8 cellular contexts compared by ENCODE assay signal in genomic region chr17:67421869-67422273, GRCh38. TPM values are rescaled to one million over a fixed set of nuclear protein-coding genes. Genes with fewer than 3 reads are reported as not detected.
DNase-seq lines count a peak whose midpoint lies in the region; ATAC-seq and TF ChIP-seq lines count a peak whose summit lies in the region.

No MANE protein-coding gene starts in this region.

- TF ChIP-seq EP300 in upper lobe of left lung (IDR thresholded peaks at IDR 0.05), result peak; percentile 30 to 97 (median 87)

- in situ Hi-C loops in GM23248 (cut with MboI), result no loop called here

- H4K20me1 ChIP-seq in GM23248 (ENCODE audit: insufficient read depth), result no peaks in the 10 kb centered on the region

- H3K9me2 ChIP-seq in GM23248 (ENCODE audit: insufficient read depth), result no peaks in the 10 kb centered on the region

- peaks cover 56% of the 10 kb centered on the region for H3K79me2 ChIP-seq in GM23248 (ENCODE audit: insufficient read depth)

- TF ChIP-seq POLR2A in adrenal gland (IDR thresholded peaks at IDR 0.05) (no peak), upper lobe of left lung (IDR thresholded peaks at IDR 0.05) (no peak)

- H3K27ac ChIP-seq in GM23248 (peak overlapping the region; percentile 78), adrenal gland (peak overlapping the region in 2 of 5 donors; percentile 51 to 68), liver (ENCODE audit: low read depth in 1 of 2, low read length in 2 of 2) (peak overlapping the region in 1 of 2 donors; percentile 60), upper lobe of left lung (peak overlapping the region; percentile 60 to 80 (median 74))

- no peak overlapping the region for H2AFZ ChIP-seq in GM23248

- no peaks in the 10 kb centered on the region for H3K9me3 ChIP-seq in GM23248 (ENCODE audit: low read depth)
- H3K9me3 ChIP-seq in adrenal gland (replicated peaks in 1 of 3), result no peaks in the 10 kb centered on the region
- no peaks in the 10 kb centered on the region for H3K9me3 ChIP-seq in liver (ENCODE audit: control insufficient read depth in 4 of 4, low read length in 3 of 4)
- no peaks in the 10 kb centered on the region for H3K9me3 ChIP-seq in upper lobe of left lung

- no peaks in the 10 kb centered on the region for H3K36me3 ChIP-seq in GM23248 (ENCODE audit: low read depth)
- no peaks in the 10 kb centered on the region for H3K36me3 ChIP-seq in adrenal gland (replicated peaks in 1 of 2)
- no peaks in the 10 kb centered on the region for H3K36me3 ChIP-seq in liver (ENCODE audit: control insufficient read depth in 4 of 4, insufficient read depth in 3 of 4, low read depth in 1 of 4, low read length in 3 of 4)
- H3K36me3 ChIP-seq in upper lobe of left lung, result no peaks in the 10 kb centered on the region

- peaks cover 23% of the 10 kb centered on the region for H3F3A ChIP-seq in GM23248 (ENCODE audit: insufficient read depth)

- H3K4me3 ChIP-seq in GM23248 (no peak overlapping the region), adrenal gland (no peak overlapping the region), liver (ENCODE audit: low read depth in 1 of 3, low read length in 3 of 3) (no peak overlapping the region), upper lobe of left lung (no peak overlapping the region)

- intact Hi-C loops in adrenal gland (cut with DNase I), result no loop called here

- 0 to 1% methylated on average over 3 of the region's 3 CpGs for WGBS in GM23248 (ENCODE audit: low coverage in 1 of 2, low lambda C conversion rate in 2 of 2, missing lambda C conversion rate in 2 of 2), 2 experiments
- 18 to 26% (median 23%) methylated on average over 3 of the region's 3 CpGs for WGBS in adrenal gland, 4 donors
- 67% methylated on average over 3 of the region's 3 CpGs for WGBS in liver
- 17 to 27% methylated on average over 3 of the region's 3 CpGs for WGBS in upper lobe of left lung, 2 donors

- H3K9ac ChIP-seq in GM23248 (no peak overlapping the region; the same call in 1 of the 2 replicates), liver (ENCODE audit: low read depth in 1 of 2, low read length in 2 of 2) (no peak overlapping the region)

- DNase-seq in GM23248 (peak; percentile 97), RKO (ENCODE audit: low spot score) (peak; percentile 100), adrenal gland (peak in 6 of 7 donors; percentile 19 to 78 (median 61)), upper lobe of left lung (peak in 1 of 2 donors; percentile 52), DMS 273 treated with DMSO at 0.1 percent for 48 hours (lab: John Stamatoyannopoulos, UW) (no peak), NCI-H128 (lab: John Stamatoyannopoulos, UW; ENCODE audit: unreplicated experiment) (no peak), NCI-H1930 (lab: John Stamatoyannopoulos, UW) (no peak)

- TF ChIP-seq CTCF in adrenal gland (IDR thresholded peaks at IDR 0.05) (no peak), liver (IDR thresholded peaks at IDR 0.05; ENCODE audit: low read depth, low read length, missing input control) (no peak), upper lobe of left lung (IDR thresholded peaks at IDR 0.05) (no peak)

- peak; percentile 67 to 88 for ATAC-seq in upper lobe of left lung (ENCODE audit: low FRiP score in 2 of 2)

- H3K4me1 ChIP-seq in GM23248 (ENCODE audit: insufficient read depth) (peaks cover 15% of the 10 kb centered on the region), adrenal gland (replicated peaks in 1 of 2) (peaks cover 0 to 8% of the 10 kb centered on the region in 2 donors), liver (ENCODE audit: control insufficient read depth in 4 of 4, insufficient read depth in 4 of 4, low read length in 3 of 4) (peaks cover 0 to 11% (median 3%) of the 10 kb centered on the region in 4 donors), upper lobe of left lung (peaks cover 19 to 30% (median 26%) of the 10 kb centered on the region in 4 donors)

- peak in 1 of 2 donors; percentile 17 for TF ChIP-seq RAD21 in liver (IDR thresholded peaks at IDR 0.05)

- H3K27me3 ChIP-seq in GM23248 (replicated peaks; ENCODE audit: insufficient read depth) (no peaks in the 10 kb centered on the region), adrenal gland (no peaks in the 10 kb centered on the region), liver (ENCODE audit: control insufficient read depth in 4 of 4, insufficient read depth in 4 of 4, low read length in 3 of 4) (no peaks in the 10 kb centered on the region), upper lobe of left lung (no peaks in the 10 kb centered on the region)

- peak overlapping the region; percentile 38 for H3K4me2 ChIP-seq in GM23248 (ENCODE audit: unreplicated experiment)

TF ChIP-seq in liver, 16 proteins besides CTCF, POLR2A, EP300 and RAD21:
- TF ChIP-seq NR2F2 (IDR thresholded peaks at IDR 0.05), result peak; percentile 64
- no peak for TF ChIP-seq TAF1 (conservative IDR thresholded peaks at IDR 0.05)
- TF ChIP-seq SP1 (IDR thresholded peaks at IDR 0.05), result peak; percentile 23
- TF ChIP-seq JUND (IDR thresholded peaks at IDR 0.05), result peak in 1 of 2 donors; percentile 54

RNA-seq across cellular contexts. Expression of gene PITPNC1, which starts 44.8 kb away (rescaled TPM):
- 5.8 and 9.2 TPM in 2 replicates for total RNA-seq in GM23248 (2014; rRNA removed; shearing (Covaris generic))
- polyA plus RNA-seq in GM23248 (2016; fragmentation: Nextera tagmentation; extraction: Ambion mirVana) (7.3 and 7.4 TPM in 2 replicates), adrenal gland (10 to 100 TPM in 1 of 3 donors, 1 to 10 TPM in 2; 6.8 to 15.4 (median 8.5) TPM), liver (1 to 10 TPM; 3.5 to 7.9 TPM)
- total RNA-seq in adrenal gland (10 to 100 TPM in 5 of 8 donors, 1 to 10 TPM in 3; 4.9 to 33.0 (median 15.7) TPM), liver (10 to 100 TPM in 1 of 2 donors, 1 to 10 TPM in 1; 2.3 to 10.2 TPM), upper lobe of left lung (10 to 100 TPM in 4 of 6 donors, 1 to 10 TPM in 2; 8.5 to 23.3 (median 13.7) TPM)

RNA-seq across cellular contexts. Expression of gene PSMD12, which starts 55.5 kb away (rescaled TPM):
- total RNA-seq in GM23248 (2014; rRNA removed; shearing (Covaris generic)), result 31.9 and 44.3 TPM in 2 replicates
- polyA plus RNA-seq in GM23248 (2016; fragmentation: Nextera tagmentation; extraction: Ambion mirVana) (85.3 and 87.9 TPM in 2 replicates), adrenal gland (100 to 1,000 TPM in 1 of 3 donors, 10 to 100 TPM in 2; 31.0 to 163 (median 35.7) TPM), liver (10 to 100 TPM; 20.8 to 30.5 TPM)
- total RNA-seq in adrenal gland (10 to 100 TPM; 19.7 to 88.8 (median 36.0) TPM), liver (10 to 100 TPM; 17.3 to 34.0 TPM), upper lobe of left lung (10 to 100 TPM; 11.9 to 36.9 (median 29.8) TPM)

Comparison
In these comparisons a context has a peak if more than half of its experiments do, and no peak if none do; other contexts are left out.
1. DNase-seq: peak in GM23248 (single experiment), RKO (single experiment) and adrenal gland (6 of 7); none in DMS 273 treated with DMSO at 0.1 percent for 48 hours (single experiment), NCI-H128 (single experiment) and NCI-H1930 (0 of 2).